ENCODE assay signal across 1 cellular context in the genomic region with DNA sequence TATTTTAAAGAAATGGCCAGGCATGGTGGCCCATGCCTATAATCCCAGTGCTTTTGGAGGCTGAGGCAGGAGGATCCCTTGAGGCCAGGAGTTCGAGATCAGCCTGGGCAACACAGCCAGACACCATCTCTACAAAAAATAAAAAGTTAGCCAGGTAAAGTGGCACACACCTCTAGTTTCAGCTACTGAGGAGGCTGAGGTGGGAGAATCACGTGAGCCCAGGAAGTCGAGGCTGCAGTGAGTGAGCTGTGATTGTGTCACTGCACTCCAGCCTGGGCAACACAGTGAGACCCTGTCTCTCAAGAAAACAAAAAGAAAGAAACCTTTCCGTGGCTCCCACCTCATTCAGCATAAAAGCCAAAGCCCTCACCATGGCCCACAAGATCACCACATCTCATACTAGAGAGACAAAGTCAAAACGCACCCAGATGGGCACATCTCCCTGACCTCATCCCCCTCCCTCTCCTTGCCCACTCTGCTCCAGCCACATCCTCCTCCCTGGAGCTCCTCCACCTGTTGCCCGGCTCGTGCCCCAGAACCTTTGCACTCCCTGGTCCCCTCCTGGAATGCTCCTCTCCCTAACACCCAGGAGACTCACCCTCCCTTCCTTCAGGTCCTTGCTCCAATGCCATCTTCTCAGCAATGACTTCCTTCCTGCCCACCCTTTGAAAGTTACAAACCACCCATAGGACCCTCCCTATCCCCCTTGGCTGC.
TF ChIP-seq lines count a peak whose summit lies in the region.

No MANE protein-coding gene starts in this region.

TF ChIP-seq in IMR-90, 13 proteins besides CTCF, POLR2A, EP300 and RAD21:
- TF ChIP-seq MAZ (IDR thresholded peaks at IDR 0.05; ENCODE audit: borderline replicate concordance, low read depth, low read length), result no peak
- TF ChIP-seq NFE2L2 (IDR thresholded peaks at IDR 0.05; ENCODE audit: low read depth, low read length), result no peak
- no peak for TF ChIP-seq BHLHE40 (IDR thresholded peaks at IDR 0.05; ENCODE audit: low read depth, low read length)
